ENCODE assay signal across 1 cellular context in the genomic region with DNA sequence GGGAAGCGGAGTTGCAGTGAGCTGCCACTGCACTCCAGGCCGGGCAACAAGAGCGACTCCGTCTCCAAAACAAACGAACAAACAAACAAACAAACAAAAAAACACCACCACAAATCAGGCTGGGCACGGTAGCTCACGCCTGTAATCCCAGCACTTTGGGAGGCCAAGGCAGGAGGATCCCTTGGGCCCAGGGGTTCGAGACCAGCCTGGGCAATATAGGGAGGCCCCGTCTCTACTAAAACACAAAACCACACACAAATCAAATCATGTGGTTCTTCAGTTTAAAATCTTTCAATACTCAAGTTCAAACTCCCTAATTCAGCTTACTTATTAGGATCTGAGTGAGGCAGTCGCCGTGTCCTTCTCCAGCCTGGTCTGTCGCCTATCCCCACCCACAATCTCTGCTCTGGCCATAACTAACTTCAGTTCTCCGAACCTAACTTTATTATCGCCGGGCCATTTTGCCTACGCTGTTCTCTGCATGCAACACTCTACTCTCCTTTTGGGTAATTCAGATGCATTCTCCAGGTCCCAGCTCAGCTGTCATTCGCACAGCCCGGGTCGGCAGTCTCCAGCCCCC.
TF ChIP-seq lines count a peak whose summit lies in the region.

No MANE protein-coding gene starts in this region.

TF ChIP-seq in K562, 482 proteins besides CTCF, POLR2A, EP300 and RAD21 (continued from another document and continues in another):
- TF ChIP-seq MYNN (IDR thresholded peaks at IDR 0.05), result no peak
- no peak for TF ChIP-seq MYNN (CRISPR knock-in tag; IDR thresholded peaks at IDR 0.05)
- TF ChIP-seq RCOR1 (IDR thresholded peaks at IDR 0.05; ENCODE audit: borderline replicate concordance in 1 of 2, low read depth in 2 of 2, low read length in 2 of 2), result 0 out of 4 replicates have a peak, but pooled peaks of 1 of the 2 experiments have one; percentile 16
- peak; percentile 64 for TF ChIP-seq BCOR (IDR thresholded peaks at IDR 0.05)
- no peak for TF ChIP-seq THRAP3 (IDR thresholded peaks at IDR 0.05; ENCODE audit: borderline replicate concordance)
- no peak for TF ChIP-seq RFX7 (CRISPR knock-in tag; IDR thresholded peaks at IDR 0.05)
- no peak for TF ChIP-seq ELK1 (CRISPR knock-in tag; IDR thresholded peaks at IDR 0.05)
- TF ChIP-seq ZFP36 (IDR thresholded peaks at IDR 0.05; ENCODE audit: low read depth, low read length, partially characterized antibody), result no peak
- no peak for TF ChIP-seq NCOA4 (IDR thresholded peaks at IDR 0.05; ENCODE audit: partially characterized antibody)
- no peak for TF ChIP-seq CEBPB (tag; IDR thresholded peaks at IDR 0.05)
- no peak for TF ChIP-seq MTA2 (IDR thresholded peaks at IDR 0.05; ENCODE audit: low read depth)
- TF ChIP-seq KHSRP (IDR thresholded peaks at IDR 0.05), result no peak
- TF ChIP-seq ETV1 (tag; conservative IDR thresholded peaks at IDR 0.05; ENCODE audit: low read depth), result no peak
- no peak for TF ChIP-seq NELFE (IDR thresholded peaks at IDR 0.05; ENCODE audit: insufficient read depth, insufficient read length)
- TF ChIP-seq GABPB2 (CRISPR knock-in tag; conservative IDR thresholded peaks at IDR 0.05), result no peak
- no peak for TF ChIP-seq TAF9B (IDR thresholded peaks at IDR 0.05; ENCODE audit: partially characterized antibody)
- TF ChIP-seq RBM25 (IDR thresholded peaks at IDR 0.05; ENCODE audit: low read depth, low read length, severe bottlenecking), result no peak
- no peak for TF ChIP-seq ZNF354B (CRISPR knock-in tag; IDR thresholded peaks at IDR 0.05)
- TF ChIP-seq MEF2A (IDR thresholded peaks at IDR 0.05; ENCODE audit: control insufficient read depth, low read depth, low read length), result no peak
- no peak for TF ChIP-seq ARHGAP35 (IDR thresholded peaks at IDR 0.05; ENCODE audit: partially characterized antibody)
- TF ChIP-seq SIN3A (IDR thresholded peaks at IDR 0.05; ENCODE audit: borderline replicate concordance in 2 of 2, control insufficient read depth in 1 of 2, low read depth in 2 of 2, low read length in 2 of 2), result no peak; a peak in 1 of 4 replicates
- TF ChIP-seq, protein P1, sequence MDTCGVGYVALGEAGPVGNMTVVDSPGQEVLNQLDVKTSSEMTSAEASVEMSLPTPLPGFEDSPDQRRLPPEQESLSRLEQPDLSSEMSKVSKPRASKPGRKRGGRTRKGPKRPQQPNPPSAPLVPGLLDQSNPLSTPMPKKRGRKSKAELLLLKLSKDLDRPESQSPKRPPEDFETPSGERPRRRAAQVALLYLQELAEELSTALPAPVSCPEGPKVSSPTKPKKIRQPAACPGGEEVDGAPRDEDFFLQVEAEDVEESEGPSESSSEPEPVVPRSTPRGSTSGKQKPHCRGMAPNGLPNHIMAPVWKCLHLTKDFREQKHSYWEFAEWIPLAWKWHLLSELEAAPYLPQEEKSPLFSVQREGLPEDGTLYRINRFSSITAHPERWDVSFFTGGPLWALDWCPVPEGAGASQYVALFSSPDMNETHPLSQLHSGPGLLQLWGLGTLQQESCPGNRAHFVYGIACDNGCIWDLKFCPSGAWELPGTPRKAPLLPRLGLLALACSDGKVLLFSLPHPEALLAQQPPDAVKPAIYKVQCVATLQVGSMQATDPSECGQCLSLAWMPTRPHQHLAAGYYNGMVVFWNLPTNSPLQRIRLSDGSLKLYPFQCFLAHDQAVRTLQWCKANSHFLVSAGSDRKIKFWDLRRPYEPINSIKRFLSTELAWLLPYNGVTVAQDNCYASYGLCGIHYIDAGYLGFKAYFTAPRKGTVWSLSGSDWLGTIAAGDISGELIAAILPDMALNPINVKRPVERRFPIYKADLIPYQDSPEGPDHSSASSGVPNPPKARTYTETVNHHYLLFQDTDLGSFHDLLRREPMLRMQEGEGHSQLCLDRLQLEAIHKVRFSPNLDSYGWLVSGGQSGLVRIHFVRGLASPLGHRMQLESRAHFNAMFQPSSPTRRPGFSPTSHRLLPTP (IDR thresholded peaks at IDR 0.05; ENCODE audit: borderline replicate concordance, extremely low read depth, insufficient read length), result peak; percentile 42
- no peak for TF ChIP-seq CREM (IDR thresholded peaks at IDR 0.05; ENCODE audit: low read depth)
- no peak for TF ChIP-seq ARID4B (CRISPR knock-in tag; IDR thresholded peaks at IDR 0.05)
- peak; percentile 66; the same call in 1 of the 2 replicates for TF ChIP-seq STAT6 (CRISPR knock-in tag; IDR thresholded peaks at IDR 0.05)
- TF ChIP-seq ZNF212 (CRISPR knock-in tag; IDR thresholded peaks at IDR 0.05), result no peak
- no peak for TF ChIP-seq CBX5 (IDR thresholded peaks at IDR 0.05; ENCODE audit: borderline replicate concordance, low read depth)
- TF ChIP-seq IRF9 (tag; IDR thresholded peaks at IDR 0.05), result no peak
- TF ChIP-seq ZNF184 (CRISPR knock-in tag; IDR thresholded peaks at IDR 0.05), result no peak
- 0 out of 2 replicates have a peak, but pooled peaks have one; percentile 24 for TF ChIP-seq SMARCA5 (IDR thresholded peaks at IDR 0.05)
- no peak for TF ChIP-seq ZNF830 (CRISPR knock-in tag; IDR thresholded peaks at IDR 0.05)
- no peak for TF ChIP-seq ETV6 (IDR thresholded peaks at IDR 0.05; ENCODE audit: borderline replicate concordance in 1 of 2, low read depth in 2 of 2, low read length in 1 of 2)
- TF ChIP-seq ETV6 (CRISPR knock-in tag; IDR thresholded peaks at IDR 0.05; ENCODE audit: borderline replicate concordance), result peak; percentile 46; the same call in 1 of the 2 replicates
- TF ChIP-seq HNRNPK (IDR thresholded peaks at IDR 0.05; ENCODE audit: low read depth, low read length, poor library complexity, severe bottlenecking), result no peak
- peak; percentile 71; the same call in 1 of the 2 replicates for TF ChIP-seq NBN (IDR thresholded peaks at IDR 0.05; ENCODE audit: low read depth)
- no peak for TF ChIP-seq CTCFL (IDR thresholded peaks at IDR 0.05; ENCODE audit: borderline replicate concordance, insufficient read depth, low read depth, low read length, poor library complexity, severe bottlenecking)
- TF ChIP-seq JUND (IDR thresholded peaks at IDR 0.05; ENCODE audit: borderline replicate concordance, low read depth, low read length), result no peak
- TF ChIP-seq JUND (tag; IDR thresholded peaks at IDR 0.05; ENCODE audit: borderline replicate concordance, low read depth, low read length), result no peak
- no peak; the same call in 1 of the 2 replicates for TF ChIP-seq TGIF2 (CRISPR knock-in tag; IDR thresholded peaks at IDR 0.05)
- TF ChIP-seq MIER1 (IDR thresholded peaks at IDR 0.05; ENCODE audit: low read depth), result no peak
- TF ChIP-seq ILK (tag; IDR thresholded peaks at IDR 0.05; ENCODE audit: borderline replicate concordance, low read depth), result no peak
- TF ChIP-seq KDM1A (IDR thresholded peaks at IDR 0.05), result peak in 1 of 2 experiments; percentile 56; a peak in 2 of 4 replicates
- no peak for TF ChIP-seq FOXP1 (CRISPR knock-in tag; IDR thresholded peaks at IDR 0.05)
- TF ChIP-seq, protein P2, sequence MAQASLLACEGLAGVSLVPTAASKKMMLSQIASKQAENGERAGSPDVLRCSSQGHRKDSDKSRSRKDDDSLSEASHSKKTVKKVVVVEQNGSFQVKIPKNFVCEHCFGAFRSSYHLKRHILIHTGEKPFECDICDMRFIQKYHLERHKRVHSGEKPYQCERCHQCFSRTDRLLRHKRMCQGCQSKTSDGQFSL (CRISPR knock-in tag; IDR thresholded peaks at IDR 0.05), result no peak
- TF ChIP-seq, protein P2 (tag; IDR thresholded peaks at IDR 0.05), result no peak
- no peak for TF ChIP-seq EHMT2 (IDR thresholded peaks at IDR 0.05)
- TF ChIP-seq STAT5A (IDR thresholded peaks at IDR 0.05; ENCODE audit: borderline replicate concordance, low read length), result no peak
- no peak for TF ChIP-seq SP2 (IDR thresholded peaks at IDR 0.05; ENCODE audit: extremely low read depth, low read depth, low read length, poor library complexity, severe bottlenecking)
- TF ChIP-seq, protein P3, sequence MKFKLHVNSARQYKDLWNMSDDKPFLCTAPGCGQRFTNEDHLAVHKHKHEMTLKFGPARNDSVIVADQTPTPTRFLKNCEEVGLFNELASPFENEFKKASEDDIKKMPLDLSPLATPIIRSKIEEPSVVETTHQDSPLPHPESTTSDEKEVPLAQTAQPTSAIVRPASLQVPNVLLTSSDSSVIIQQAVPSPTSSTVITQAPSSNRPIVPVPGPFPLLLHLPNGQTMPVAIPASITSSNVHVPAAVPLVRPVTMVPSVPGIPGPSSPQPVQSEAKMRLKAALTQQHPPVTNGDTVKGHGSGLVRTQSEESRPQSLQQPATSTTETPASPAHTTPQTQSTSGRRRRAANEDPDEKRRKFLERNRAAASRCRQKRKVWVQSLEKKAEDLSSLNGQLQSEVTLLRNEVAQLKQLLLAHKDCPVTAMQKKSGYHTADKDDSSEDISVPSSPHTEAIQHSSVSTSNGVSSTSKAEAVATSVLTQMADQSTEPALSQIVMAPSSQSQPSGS (CRISPR knock-in tag; IDR thresholded peaks at IDR 0.05), result no peak
- TF ChIP-seq HDAC2 (IDR thresholded peaks at IDR 0.05), result peak; percentile 83
- no peak for TF ChIP-seq SRSF1 (IDR thresholded peaks at IDR 0.05; ENCODE audit: low read depth, low read length)
